In genomic region chr13:52011690-52012511, GRCh38 we compare ENCODE assay signal across 1 cellular context.
A peak's percentile ranks its signal among the peaks of the same experiment; 100 is the strongest.
TF ChIP-seq lines count a peak whose summit lies in the region.

Gene ALG11, plus strand, starts transcription at chr13:52012398. Its CDS starts 21 bp downstream, at chr13:52012419.

TF ChIP-seq in SK-N-SH, 30 proteins besides CTCF, POLR2A, EP300 and RAD21 (continued from another document):
- TF ChIP-seq ZBTB33 (IDR thresholded peaks at IDR 0.05; ENCODE audit: borderline replicate concordance, low read depth): no peak
- TF ChIP-seq GABPA (IDR thresholded peaks at IDR 0.05; ENCODE audit: low read depth): peak; percentile 82
- TF ChIP-seq FOXJ3 (CRISPR knock-in tag; IDR thresholded peaks at IDR 0.05): no peak
- TF ChIP-seq FOSL2 (IDR thresholded peaks at IDR 0.05; ENCODE audit: borderline replicate concordance, low read depth): no peak
- TF ChIP-seq TAF1 (IDR thresholded peaks at IDR 0.05; ENCODE audit: borderline replicate concordance, low read depth, low read length): peak; percentile 75; the same call in 1 of the 2 replicates
- peak; percentile 76 for TF ChIP-seq IRF3 (IDR thresholded peaks at IDR 0.05; ENCODE audit: low read depth, low read length)
- no peak for TF ChIP-seq SMC3 (IDR thresholded peaks at IDR 0.05; ENCODE audit: low read depth, low read length)
- peak; percentile 38 for TF ChIP-seq NRF1 (IDR thresholded peaks at IDR 0.05; ENCODE audit: low read depth, low read length)
- TF ChIP-seq CHD2 (IDR thresholded peaks at IDR 0.05; ENCODE audit: low read length, partially characterized antibody): peak; percentile 94
- TF ChIP-seq YY1 (IDR thresholded peaks at IDR 0.05; ENCODE audit: low read depth): peak; percentile 92
TF ChIP-seq in SK-N-SH: peak in this region for 12.
